24 cellular contexts compared by ENCODE assay signal in genomic region chr1:160829766-160830165, GRCh38. TPM values are rescaled to one million over a fixed set of nuclear protein-coding genes. Genes with fewer than 3 reads are reported as not detected.
DNase-seq lines count a peak whose midpoint lies in the region; ATAC-seq and TF ChIP-seq lines count a peak whose summit lies in the region.
"Had no signal": no experiment of that assay in that cellular context is flagged by ENCODE, and none has a peak within 500 bp of the region (broad histone marks: within the 10 kb centered on the region; RNA-seq: fewer than 3 reads in every experiment).

No MANE protein-coding gene starts in this region.

- whole genome bisulfite sequencing in heart right ventricle, 2 donors, result 79 to 88% methylated on average over 1 of the region's 1 CpG

- H3K27me3 ChIP-seq in BLaER1, result no peaks in the 10 kb centered on the region
- peaks cover 0 to 18% (median 0%) of the 10 kb centered on the region in 7 donors for H3K27me3 ChIP-seq in heart right ventricle
- H3K27me3 ChIP-seq: BLaER1 treated with 17β-estradiol and CSF1 and Interleukin-3, amounts not matched to agents 10 nM and 100 nM; body of pancreas; ovary; testis; uterus had no signal

- H3K9me3 ChIP-seq in BLaER1 (no peaks in the 10 kb centered on the region), T-helper 17 cell (ENCODE audit: control insufficient read depth, low read length, poor library complexity, severe bottlenecking) (no peaks in the 10 kb centered on the region), heart right ventricle (no peaks in the 10 kb centered on the region)
- H3K9me3 ChIP-seq: BLaER1 treated with 17β-estradiol and CSF1 and Interleukin-3, amounts not matched to agents 10 nM and 100 nM; body of pancreas; HAP-1; ovary; testis; uterus had no signal

- H3K4me1 Mint-ChIP-seq in T-helper 17 cell, result peaks cover 25% of the 10 kb centered on the region
- H3K4me1 Mint-ChIP-seq in memory B cell, result peaks cover 9% of the 10 kb centered on the region
- H3K4me1 Mint-ChIP-seq: nephron had no signal

- H3K27ac ChIP-seq in BLaER1, result no peak overlapping the region
- H3K27ac ChIP-seq in heart right ventricle, result no peak overlapping the region
- H3K27ac ChIP-seq: BLaER1 treated with 17β-estradiol and CSF1 and Interleukin-3, amounts not matched to agents 10 nM and 100 nM; body of pancreas; epithelial cell of prostate; ovary; testis; uterus had no signal

- H3K36me3 Mint-ChIP-seq in T-helper 17 cell (ENCODE audit: low read depth) (peaks cover 5% of the 10 kb centered on the region), memory B cell (peaks cover 19% of the 10 kb centered on the region)

- H3K27me3 Mint-ChIP-seq in T-helper 17 cell (no peaks in the 10 kb centered on the region), memory B cell (no peaks in the 10 kb centered on the region)

- H4K20me1 ChIP-seq in BLaER1, result no peaks in the 10 kb centered on the region
- H4K20me1 ChIP-seq: BLaER1 treated with 17β-estradiol and CSF1 and Interleukin-3, amounts not matched to agents 10 nM and 100 nM had no signal

- TF ChIP-seq CTCF in heart right ventricle (IDR thresholded peaks at IDR 0.05), result no peak

- DNase-seq in DMS153 treated with DMSO at 0.1 percent for 48 hours (lab: John Stamatoyannopoulos, UW; ENCODE audit: unreplicated experiment) (peak; percentile 15), T-helper 17 cell (no peak), memory B cell (ENCODE audit: low spot score in 2 of 2) (no peak), NCI-H146 treated with DMSO at 0.1 percent for 48 hours (lab: John Stamatoyannopoulos, UW; ENCODE audit: unreplicated experiment) (no peak), left lobe of liver (ENCODE audit: low spot score) (no peak), heart right ventricle (no peak), HuH-7.5 (ENCODE audit: low spot score) (no peak)
- DNase-seq: activated CD4-positive, alpha-beta T cell treated with anti-CD3 and anti-CD28 coated beads for 1 hour; NCI-H2081 treated with DMSO at 0.1 percent for 48 hours; SHP77 treated with DMSO at 0.1 percent for 48 hours; uterus had no signal

- no peak overlapping the region for H3K9ac ChIP-seq in BLaER1
- H3K9ac ChIP-seq: BLaER1 treated with 17β-estradiol and CSF1 and Interleukin-3, amounts not matched to agents 10 nM and 100 nM had no signal

- H3K36me3 ChIP-seq in BLaER1, result no peaks in the 10 kb centered on the region
- H3K36me3 ChIP-seq in heart right ventricle, result peaks cover 0 to 8% (median 0%) of the 10 kb centered on the region in 9 donors
- H3K36me3 ChIP-seq: BLaER1 treated with 17β-estradiol and CSF1 and Interleukin-3, amounts not matched to agents 10 nM and 100 nM; HAP-1; ovary; uterus had no signal

- H3K4me3 ChIP-seq in BLaER1, result no peak overlapping the region
- no peak overlapping the region for H3K4me3 ChIP-seq in heart right ventricle
- H3K4me3 ChIP-seq: BLaER1 treated with 17β-estradiol and CSF1 and Interleukin-3, amounts not matched to agents 10 nM and 100 nM; body of pancreas; HAP-1; ovary; testis; uterus had no signal

- H3K9me3 Mint-ChIP-seq in memory B cell, result no peaks in the 10 kb centered on the region
- H3K9me3 Mint-ChIP-seq: activated T-helper 1 cell treated with anti-CD3 and anti-CD28 coated beads, Interleukin-12 subunit alpha, Interleukin-12 subunit beta, Interleukin-2, Interleukin-4 antibody, amounts not matched to agents 30 ng/mL and 10 ng/mL and 1 ng/mL, durations not matched to agents 14 hours and 24 hours and 36 hours; nephron had no signal

- peaks cover 21% of the 10 kb centered on the region for H3K4me1 ChIP-seq in BLaER1
- H3K4me1 ChIP-seq in heart right ventricle, result no peaks in the 10 kb centered on the region
- H3K4me1 ChIP-seq: body of pancreas, HAP-1, testis, uterus had no signal

- H3K4me2 ChIP-seq in BLaER1, result peak overlapping the region; percentile 23; the same call in 1 of the 2 replicates

- no peak for ATAC-seq in T-helper 17 cell
- no peak for ATAC-seq in memory B cell (ENCODE audit: low read depth)
- no peak for ATAC-seq in left lobe of liver
- ATAC-seq in heart right ventricle, result no peak

- H3K4me3 Mint-ChIP-seq in T-helper 17 cell, result no peak overlapping the region
- H3K4me3 Mint-ChIP-seq in memory B cell, result no peak overlapping the region
- H3K4me3 Mint-ChIP-seq: activated T-helper 1 cell treated with anti-CD3 and anti-CD28 coated beads, Interleukin-12 subunit alpha, Interleukin-12 subunit beta, Interleukin-2, Interleukin-4 antibody, amounts not matched to agents 30 ng/mL and 10 ng/mL and 1 ng/mL, durations not matched to agents 14 hours and 24 hours and 36 hours; nephron had no signal

- peak overlapping the region; percentile 51 for H3K27ac Mint-ChIP-seq in T-helper 17 cell
- H3K27ac Mint-ChIP-seq in memory B cell, result peak overlapping the region; percentile 80
- H3K27ac Mint-ChIP-seq: activated T-helper 1 cell treated with anti-CD3 and anti-CD28 coated beads, Interleukin-12 subunit alpha, Interleukin-12 subunit beta, Interleukin-2, Interleukin-4 antibody, amounts not matched to agents 30 ng/mL and 10 ng/mL and 1 ng/mL, durations not matched to agents 14 hours and 24 hours and 36 hours; nephron had no signal

- intact Hi-C loops in heart right ventricle (cut with DNase I), result loop anchor here in 7 of 10 donors (5.0 to 10.0 kb wide), 5 partner anchors 105 to 265 kb away; partner anchors contain the start of genes KLHDC9 (in 3 of the 7) and ITLN2 (in 2 of the 7)

RNA-seq across cellular contexts. Expression of gene CD244, which starts 32.9 kb away (rescaled TPM):
- 1 to 10 TPM in 1 of 2 donors, under 1 TPM in 1; 0.73 to 1.4 TPM for total RNA-seq in T-helper 17 cell
- total RNA-seq in left lobe of liver, result 0.91 TPM
- 1 to 10 TPM in 1 of 10 donors, under 1 TPM in 6, not detected in 3; 0.10 to 1.5 (median 0.25) TPM for total RNA-seq in heart right ventricle
- under 1 TPM in 1 of 2 donors, not detected in 1; 0.12 TPM for polyA plus RNA-seq in heart right ventricle
- total RNA-seq: chondrocyte, NCI-H460 had no signal
- polyA plus RNA-seq: HepG2 had no signal

RNA-seq across cellular contexts. Expression of gene LY9, which starts 33.8 kb away (rescaled TPM):
- total RNA-seq in T-helper 17 cell, result 100 to 1,000 TPM in 1 of 2 donors, 10 to 100 TPM in 1; 96.6 to 124 TPM
- 0.18 TPM for total RNA-seq in left lobe of liver
- total RNA-seq in heart right ventricle, result 1 to 10 TPM in 1 of 10 donors, under 1 TPM in 4, not detected in 5; 0.25 to 1.4 (median 0.42) TPM
- polyA plus RNA-seq in heart right ventricle, result under 1 TPM in 1 of 2 donors, not detected in 1; 0.10 TPM
- total RNA-seq: chondrocyte, HepG2, NCI-H460 had no signal
- polyA plus RNA-seq: HepG2 had no signal

RNA-seq across cellular contexts. Expression of gene ITLN1, which starts 55.2 kb away (rescaled TPM):
- not detected for total RNA-seq in T-helper 17 cell
- total RNA-seq in left lobe of liver, result 2.4 TPM
- total RNA-seq in heart right ventricle, result 100 to 1,000 TPM in 1 of 10 donors, 1 to 10 TPM in 6, under 1 TPM in 1, not detected in 2; 0.54 to 102 (median 3.2) TPM
- 1 to 10 TPM; 2.8 to 2.9 TPM for polyA plus RNA-seq in heart right ventricle
- total RNA-seq: activated CD8-positive, alpha-beta memory T cell treated with anti-CD3 and anti-CD28 coated beads for 36 hours; activated T-helper 1 cell treated with anti-CD3 and anti-CD28 coated beads, Interleukin-12 subunit alpha, Interleukin-12 subunit beta, Interleukin-2, Interleukin-4 antibody, amounts not matched to agents 30 ng/mL and 10 ng/mL and 1 ng/mL, durations not matched to agents 14 hours and 24 hours and 36 hours; chondrocyte; HepG2; NCI-H460 had no signal
- polyA plus RNA-seq: HepG2 had no signal

Comparison
In these comparisons a context has a peak if more than half of its experiments do, and no peak if none do; other contexts are left out.
1. RNA of gene LY9, which starts 33.8 kb away (total RNA-seq): 96.6 to 124 TPM in T-helper 17 cell; 0.25 to 1.4 TPM in heart right ventricle and 0.18 TPM in left lobe of liver (single experiment); every median in the first group is over 10 times any median in the second.